ENCODE assay signal across 8 cellular contexts in genomic region chr1:26170472-26170821, GRCh38. TPM values are rescaled to one million over a fixed set of nuclear protein-coding genes. Genes with fewer than 3 reads are reported as not detected.
A peak's percentile ranks its signal among the peaks of the same experiment; 100 is the strongest.
DNase-seq lines count a peak whose midpoint lies in the region; ATAC-seq, FAIRE-seq and TF ChIP-seq lines count a peak whose summit lies in the region.

No MANE protein-coding gene starts in this region.

- peaks cover 4% of the 10 kb centered on the region; the same call in 1 of the 2 replicates for H3K79me1 ChIP-seq in H1 (ENCODE audit: low read depth, low read length)

- no peak overlapping the region for H4K91ac ChIP-seq in H1 (replicated peaks; ENCODE audit: insufficient read length, low read length)

- no peaks in the 10 kb centered on the region for H3K9me2 ChIP-seq in MM.1S (replicated peaks; ENCODE audit: insufficient read depth, low read length)

- no peak overlapping the region for H3K4ac ChIP-seq in H1 (replicated peaks; ENCODE audit: insufficient read length, low read depth, low read length)

- peak overlapping the region; percentile 94 for H2AFZ ChIP-seq in MM.1S (ENCODE audit: low read length)
- no peak overlapping the region for H2AFZ ChIP-seq in H1 (ENCODE audit: low read length)

- H3K9ac ChIP-seq in MM.1S (ENCODE audit: low read length), result peak overlapping the region; percentile 90
- peak overlapping the region; percentile 60 to 84 (median 74); a peak in 6 of 7 replicates for H3K9ac ChIP-seq in H1 (replicated peaks in 1 of 4; ENCODE audit: extremely low read depth in 1 of 4, low read depth in 3 of 4, low read length in 3 of 4)

- peak overlapping the region; percentile 75 for H3K4me3 ChIP-seq in BE2C (ENCODE audit: low read depth, low read length)
- peak overlapping the region; percentile 90 for H3K4me3 ChIP-seq in MM.1S (ENCODE audit: low read length)
- peak overlapping the region; percentile 71 to 79 (median 74) for H3K4me3 ChIP-seq in H1 (ENCODE audit: extremely low read depth in 1 of 4, insufficient read depth in 2 of 4, low read depth in 3 of 4, low read length in 4 of 4)

- no peak overlapping the region for H2AK5ac ChIP-seq in H1 (ENCODE audit: low read depth, low read length)

- no peaks in the 10 kb centered on the region for H4K20me1 ChIP-seq in MM.1S (ENCODE audit: insufficient read depth, low read length)
- peaks cover 0 to 4% of the 10 kb centered on the region in 2 experiments for H4K20me1 ChIP-seq in H1 (replicated peaks in 1 of 2; ENCODE audit: control insufficient read depth in 1 of 2, insufficient read depth in 2 of 2, low read length in 2 of 2)

- H3K27ac ChIP-seq in MM.1S (ENCODE audit: low read length) (no peak overlapping the region), H1 (ENCODE audit: low read depth, low read length) (0 out of 2 replicates have a peak overlapping the region, but pooled peaks have one; percentile 23)

- H3K79me2 ChIP-seq in MM.1S (ENCODE audit: low read length), result peaks cover 14% of the 10 kb centered on the region
- H3K79me2 ChIP-seq in H1 (ENCODE audit: control insufficient read depth in 1 of 2, insufficient read depth in 2 of 2, low read length in 2 of 2), result peaks cover 0 to 8% of the 10 kb centered on the region in 2 experiments; a peak in 2 of 4 replicates

- no peak overlapping the region for H3K23ac ChIP-seq in H1 (ENCODE audit: insufficient read length)

- H3K27me3 ChIP-seq in BE2C, result no peaks in the 10 kb centered on the region
- no peaks in the 10 kb centered on the region; the same call in 1 of the 2 replicates for H3K27me3 ChIP-seq in MM.1S (replicated peaks; ENCODE audit: insufficient read depth, low read length)
- H3K27me3 ChIP-seq in H1 (replicated peaks in 1 of 4; ENCODE audit: control insufficient read depth in 3 of 4, extremely low read depth in 1 of 4, insufficient read depth in 3 of 4, low read length in 3 of 4), result peaks cover 0 to 7% (median 2%) of the 10 kb centered on the region in 4 experiments; a peak in 4 of 7 replicates

- no peak overlapping the region for H2BK20ac ChIP-seq in H1 (ENCODE audit: low read length)

- 0 out of 2 replicates have a peak, but pooled peaks cover 3% of the 10 kb centered on the region for H3K36me3 ChIP-seq in BE2C
- no peaks in the 10 kb centered on the region for H3K36me3 ChIP-seq in MM.1S (replicated peaks; ENCODE audit: insufficient read depth, low read length)
- H3K36me3 ChIP-seq in H1 (ENCODE audit: control insufficient read depth in 2 of 4, insufficient read depth in 4 of 4, low read length in 3 of 4), result no peaks in the 10 kb centered on the region; a peak in 1 of 8 replicates

- WGBS in H1 (ENCODE audit: extremely low coverage in 1 of 2, insufficient coverage in 1 of 2, insufficient read length in 1 of 2, insufficient replicate concordance in 2 of 2, low coverage in 1 of 2, low lambda C conversion rate in 2 of 2, missing lambda C conversion rate in 1 of 2), 2 experiments, result 87% methylated on average over 9 of the region's 9 CpGs; no CpG with 5 or more reads in 1 of the 2 experiments

- no peak overlapping the region for H4K8ac ChIP-seq in H1 (ENCODE audit: extremely low read depth, insufficient read depth, low read length)

- no peaks in the 10 kb centered on the region; the same call in 1 of the 2 replicates for H3K4me1 ChIP-seq in BE2C
- peaks cover 6% of the 10 kb centered on the region; the same call in 1 of the 2 replicates for H3K4me1 ChIP-seq in MM.1S (ENCODE audit: low read length)
- H3K4me1 ChIP-seq in H1 (replicated peaks in 1 of 4; ENCODE audit: control insufficient read depth in 3 of 4, insufficient read depth in 4 of 4, low read length in 3 of 4), result peaks cover under 1 to 13% (median 9%) of the 10 kb centered on the region in 4 experiments

- no peaks in the 10 kb centered on the region for H3K9me3 ChIP-seq in BE2C
- no peaks in the 10 kb centered on the region for H3K9me3 ChIP-seq in MM.1S (replicated peaks; ENCODE audit: insufficient read depth, low read length)
- H3K9me3 ChIP-seq in H1 (ENCODE audit: insufficient read depth in 2 of 2, low read depth in 1 of 2, low read length in 1 of 2), result no peaks in the 10 kb centered on the region

- peaks cover 0 to 20% of the 10 kb centered on the region in 2 donors for H3K4me1 Mint-ChIP-seq in natural killer cell treated with Interleukin-12 subunit alpha and Interleukin-12 subunit beta and Interleukin-15 and Interleukin-18, amount 100 ng/mL, for 72 hours (ENCODE audit: low read depth in 2 of 2)

- H3K9me3 Mint-ChIP-seq in natural killer cell treated with Interleukin-12 subunit alpha and Interleukin-12 subunit beta and Interleukin-15 and Interleukin-18, amount 100 ng/mL, for 72 hours, result no peaks in the 10 kb centered on the region

- H3K14ac ChIP-seq in H1 (ENCODE audit: insufficient read length), result no peak overlapping the region

- peak overlapping the region; percentile 94 for H3K4me2 ChIP-seq in MM.1S (ENCODE audit: low read depth, low read length)
- H3K4me2 ChIP-seq in H1 (ENCODE audit: insufficient read depth in 1 of 2, low read depth in 2 of 2, low read length in 2 of 2), result peak overlapping the region; percentile 77 to 96

- H2BK12ac ChIP-seq in H1 (ENCODE audit: low read depth, low read length), result no peak overlapping the region

- CTCF ChIA-PET in H1 (lab: Charles Lee; ENCODE audit: partially characterized antibody), result interaction anchor here (0.7 to 16.2 kb wide), 17 partner anchors 11 to 246 kb away, joined by 3 to 159 read pairs (median 5); partner anchors contain the start of genes CATSPER4, CEP85, FAM110D and PDIK1L

- H3K27ac Mint-ChIP-seq in natural killer cell treated with Interleukin-12 subunit alpha and Interleukin-12 subunit beta and Interleukin-15 and Interleukin-18, amount 100 ng/mL, for 72 hours, result peak overlapping the region; percentile 55 to 77

- POLR2A ChIA-PET in H1 (lab: Charles Lee; ENCODE audit: partially characterized antibody), result interaction anchor here (1.1 to 2.9 kb wide), 6 partner anchors 10 to 64 kb away, joined by 3 to 6 read pairs (median 4); partner anchors contain the start of genes CATSPER4 and CEP85

- TF ChIP-seq CTCF in BE2C (IDR thresholded peaks at IDR 0.05; ENCODE audit: low read depth, low read length), result no peak
- no peak for TF ChIP-seq CTCF in MM.1S (IDR thresholded peaks at IDR 0.05; ENCODE audit: low read length)
- TF ChIP-seq CTCF in H1 (IDR thresholded peaks at IDR 0.05; ENCODE audit: control extremely low read depth in 1 of 3, insufficient read depth in 1 of 3, low read depth in 1 of 3, low read length in 3 of 3), result no peak

- H4K5ac ChIP-seq in H1 (ENCODE audit: insufficient read length, low read depth, low read length), result no peak overlapping the region

- H3K18ac ChIP-seq in H1 (ENCODE audit: extremely low read depth, low read length), result no peak overlapping the region

- H2BK120ac ChIP-seq in H1 (replicated peaks; ENCODE audit: low read depth, low read length), result no peak overlapping the region

- H3K27me3 Mint-ChIP-seq in natural killer cell treated with Interleukin-12 subunit alpha and Interleukin-12 subunit beta and Interleukin-15 and Interleukin-18, amount 100 ng/mL, for 72 hours, result peaks cover 0 to 6% of the 10 kb centered on the region in 2 donors

- peaks cover 6% of the 10 kb centered on the region for H3K23me2 ChIP-seq in H1 (ENCODE audit: low read depth, low read length)

- H3K56ac ChIP-seq in H1 (replicated peaks; ENCODE audit: insufficient read length, low read depth, low read length), result no peak overlapping the region

- no peak for TF ChIP-seq RAD21 in H1 (IDR thresholded peaks at IDR 0.05 in 1 of 2, conservative IDR thresholded peaks at IDR 0.05 in 1 of 2; ENCODE audit: low read depth in 2 of 2, low read length in 2 of 2)

- no peak for FAIRE-seq in H1 (lab: Jason Lieb, UNC)

- DNase-seq in BE2C (no peak), MM.1S (no peak), H1 (ENCODE audit: low read depth in 1 of 2, low spot score in 2 of 2) (no peak), NCI-H1694 treated with DMSO at 0.1 percent for 48 hours (lab: John Stamatoyannopoulos, UW) (no peak), NCI-H1105 treated with DMSO at 0.1 percent for 48 hours (lab: John Stamatoyannopoulos, UW) (no peak)
- no peak for DNase-seq in natural killer cell treated with Interleukin-12 subunit alpha and Interleukin-12 subunit beta and Interleukin-15 and Interleukin-18, amount 100 ng/mL, for 72 hours (ENCODE audit: low spot score)

- no peak for TF ChIP-seq POLR2A in H1 (IDR thresholded peaks at IDR 0.05; ENCODE audit: control extremely low read depth in 1 of 2, low read depth in 2 of 2, low read length in 2 of 2)

- no peaks in the 10 kb centered on the region for H3K36me3 Mint-ChIP-seq in natural killer cell treated with Interleukin-12 subunit alpha and Interleukin-12 subunit beta and Interleukin-15 and Interleukin-18, amount 100 ng/mL, for 72 hours

- no peak overlapping the region for H2BK15ac ChIP-seq in H1 (ENCODE audit: low read length)

- peak overlapping the region; percentile 90 for H3K4me3 Mint-ChIP-seq in natural killer cell treated with Interleukin-12 subunit alpha and Interleukin-12 subunit beta and Interleukin-15 and Interleukin-18, amount 100 ng/mL, for 72 hours

- TF ChIP-seq EP300 in H1 (IDR thresholded peaks at IDR 0.05; ENCODE audit: borderline replicate concordance in 1 of 2, low read depth in 2 of 2, low read length in 2 of 2), result no peak

- H2BK5ac ChIP-seq in H1 (ENCODE audit: low read depth, low read length), result no peak overlapping the region

- H3F3A ChIP-seq in MM.1S (ENCODE audit: insufficient read depth, low read length), result no peaks in the 10 kb centered on the region

- no peak for ATAC-seq in natural killer cell treated with Interleukin-12 subunit alpha and Interleukin-12 subunit beta and Interleukin-15 and Interleukin-18, amount 100 ng/mL, for 72 hours
- ATAC-seq in GM21381 (IDR thresholded peaks at IDR 0.05; ENCODE audit: unreplicated experiment) (no peak), GM18520 (IDR thresholded peaks at IDR 0.05; ENCODE audit: unreplicated experiment) (no peak)

RNA-seq across cellular contexts. Expression of gene ZNF593, which starts 0.7 kb away (rescaled TPM):
- polyA plus RNA-seq in BE2C (2012; ENCODE audit: insufficient read depth, insufficient read length, low read depth), result 226 TPM
- total RNA-seq in H1 (2021; fragmentation: NEBNext Ultra II Directional; extraction: Animal tissue kit (Norgen Biotek cat#: 25700)), result 38.2 and 40.2 TPM in 2 replicates
- polyA plus RNA-seq in H1 (2011; rRNA removed), result 68.0 and 112 TPM in 2 replicates
- polyA plus RNA-seq in H1 (2011; cell fraction: cytosol; rRNA removed), result 65.2 TPM
- polyA plus RNA-seq in H1 (2011; cell fraction: nucleus; rRNA removed), result 68.8 TPM
- 30.0 to 45.2 TPM (median 40.4 TPM) in 4 replicates for polyA plus RNA-seq in H1 (2012, experiment 1 of 2)
- 44.4 TPM for polyA plus RNA-seq in H1 (2012, experiment 2 of 2)
- polyA plus RNA-seq in H1 (2013, experiment 1 of 2), result 43.1 TPM
- polyA plus RNA-seq in H1 (2013, experiment 2 of 2), result 43.4 TPM
- 3.6 and 9.2 TPM in 2 replicates for polyA minus RNA-seq in H1 (2011; rRNA and poly(A)+ RNA removed)
- 21.4 TPM for polyA minus RNA-seq in H1 (2011; cell fraction: cytosol; rRNA and poly(A)+ RNA removed)
- polyA minus RNA-seq in H1 (2011; cell fraction: nucleus; rRNA and poly(A)+ RNA removed), result 19.9 TPM
- total RNA-seq in natural killer cell treated with Interleukin-12 subunit alpha and Interleukin-12 subunit beta and Interleukin-15 and Interleukin-18, amount 100 ng/mL, for 72 hours, result 10 to 100 TPM; 36.6 to 73.8 TPM

RNA-seq across cellular contexts. Expression of gene ZNF593OS, which starts 1.2 kb away (rescaled TPM):
- 4.0 TPM for polyA plus RNA-seq in BE2C (2012; ENCODE audit: insufficient read depth, insufficient read length, low read depth)
- total RNA-seq in H1 (2021; fragmentation: NEBNext Ultra II Directional; extraction: Animal tissue kit (Norgen Biotek cat#: 25700)), result not detected in 2 replicates
- not detected in 2 replicates for polyA plus RNA-seq in H1 (2011; rRNA removed)
- polyA plus RNA-seq in H1 (2011; cell fraction: cytosol; rRNA removed), result not detected
- not detected for polyA plus RNA-seq in H1 (2011; cell fraction: nucleus; rRNA removed)
- 1.1 to 1.8 TPM (median 1.5 TPM) in 4 replicates for polyA plus RNA-seq in H1 (2012, experiment 1 of 2)
- 1.3 TPM for polyA plus RNA-seq in H1 (2012, experiment 2 of 2)
- 0.06 TPM for polyA plus RNA-seq in H1 (2013, experiment 1 of 2)
- not detected for polyA plus RNA-seq in H1 (2013, experiment 2 of 2)
- not detected in 2 replicates for polyA minus RNA-seq in H1 (2011; rRNA and poly(A)+ RNA removed)
- polyA minus RNA-seq in H1 (2011; cell fraction: cytosol; rRNA and poly(A)+ RNA removed), result not detected
- not detected for polyA minus RNA-seq in H1 (2011; cell fraction: nucleus; rRNA and poly(A)+ RNA removed)
- total RNA-seq in natural killer cell treated with Interleukin-12 subunit alpha and Interleukin-12 subunit beta and Interleukin-15 and Interleukin-18, amount 100 ng/mL, for 72 hours, result not detected

RNA-seq across cellular contexts. Expression of gene C1orf232, which starts 1.7 kb away (rescaled TPM):
- polyA plus RNA-seq in BE2C (2012; ENCODE audit: insufficient read depth, insufficient read length, low read depth), result not detected
- total RNA-seq in H1 (2021; fragmentation: NEBNext Ultra II Directional; extraction: Animal tissue kit (Norgen Biotek cat#: 25700)), result not detected in 2 replicates
- polyA plus RNA-seq in H1 (2011; rRNA removed), result not detected in 2 replicates
- not detected for polyA plus RNA-seq in H1 (2011; cell fraction: cytosol; rRNA removed)
- not detected for polyA plus RNA-seq in H1 (2011; cell fraction: nucleus; rRNA removed)
- polyA plus RNA-seq in H1 (2012, experiment 1 of 2), result not detected in 4 replicates
- polyA plus RNA-seq in H1 (2012, experiment 2 of 2), result not detected
- not detected for polyA plus RNA-seq in H1 (2013, experiment 1 of 2)
- not detected for polyA plus RNA-seq in H1 (2013, experiment 2 of 2)
- polyA minus RNA-seq in H1 (2011; rRNA and poly(A)+ RNA removed), result not detected in 2 replicates
- not detected for polyA minus RNA-seq in H1 (2011; cell fraction: cytosol; rRNA and poly(A)+ RNA removed)
- not detected for polyA minus RNA-seq in H1 (2011; cell fraction: nucleus; rRNA and poly(A)+ RNA removed)
- not detected for total RNA-seq in natural killer cell treated with Interleukin-12 subunit alpha and Interleukin-12 subunit beta and Interleukin-15 and Interleukin-18, amount 100 ng/mL, for 72 hours

RNA-seq across cellular contexts. Expression of gene CNKSR1, which starts 6.8 kb away (rescaled TPM):
- polyA plus RNA-seq in BE2C (2012; ENCODE audit: insufficient read depth, insufficient read length, low read depth), result 0.36 TPM
- 13.0 and 14.5 TPM in 2 replicates for total RNA-seq in H1 (2021; fragmentation: NEBNext Ultra II Directional; extraction: Animal tissue kit (Norgen Biotek cat#: 25700))
- 13.9 and 20.9 TPM in 2 replicates for polyA plus RNA-seq in H1 (2011; rRNA removed)
- 13.7 TPM for polyA plus RNA-seq in H1 (2011; cell fraction: cytosol; rRNA removed)
- 51.9 TPM for polyA plus RNA-seq in H1 (2011; cell fraction: nucleus; rRNA removed)
- polyA plus RNA-seq in H1 (2012, experiment 1 of 2), result 15.3 to 22.8 TPM (median 18.2 TPM) in 4 replicates
- 19.1 TPM for polyA plus RNA-seq in H1 (2012, experiment 2 of 2)
- polyA plus RNA-seq in H1 (2013, experiment 1 of 2), result 8.6 TPM
- 6.8 TPM for polyA plus RNA-seq in H1 (2013, experiment 2 of 2)
- 10.4 and 12.2 TPM in 2 replicates for polyA minus RNA-seq in H1 (2011; rRNA and poly(A)+ RNA removed)
- polyA minus RNA-seq in H1 (2011; cell fraction: cytosol; rRNA and poly(A)+ RNA removed), result 9.7 TPM
- 19.8 TPM for polyA minus RNA-seq in H1 (2011; cell fraction: nucleus; rRNA and poly(A)+ RNA removed)
- total RNA-seq in natural killer cell treated with Interleukin-12 subunit alpha and Interleukin-12 subunit beta and Interleukin-15 and Interleukin-18, amount 100 ng/mL, for 72 hours, result 1 to 10 TPM in 1 of 2 donors, not detected in 1; 2.5 TPM

RNA-seq across cellular contexts. Expression of gene FAM110D, which starts 11.6 kb away (rescaled TPM):
- polyA plus RNA-seq in BE2C (2012; ENCODE audit: insufficient read depth, insufficient read length, low read depth), result 1.7 TPM
- total RNA-seq in H1 (2021; fragmentation: NEBNext Ultra II Directional; extraction: Animal tissue kit (Norgen Biotek cat#: 25700)), result 0.46 and 0.48 TPM in 2 replicates
- 0.20 and 0.21 TPM in 2 replicates for polyA plus RNA-seq in H1 (2011; rRNA removed)
- 0.28 TPM for polyA plus RNA-seq in H1 (2011; cell fraction: cytosol; rRNA removed)
- 0.14 TPM for polyA plus RNA-seq in H1 (2011; cell fraction: nucleus; rRNA removed)
- 0.23 to 0.47 TPM (median 0.36 TPM) in 4 replicates for polyA plus RNA-seq in H1 (2012, experiment 1 of 2)
- 0.31 TPM for polyA plus RNA-seq in H1 (2012, experiment 2 of 2)
- 0.34 TPM for polyA plus RNA-seq in H1 (2013, experiment 1 of 2)
- 0.35 TPM for polyA plus RNA-seq in H1 (2013, experiment 2 of 2)
- polyA minus RNA-seq in H1 (2011; rRNA and poly(A)+ RNA removed), result 0.13 TPM in 1 of 2 replicates, not detected in the other
- polyA minus RNA-seq in H1 (2011; cell fraction: cytosol; rRNA and poly(A)+ RNA removed), result not detected
- 0.20 TPM for polyA minus RNA-seq in H1 (2011; cell fraction: nucleus; rRNA and poly(A)+ RNA removed)
- not detected for total RNA-seq in natural killer cell treated with Interleukin-12 subunit alpha and Interleukin-12 subunit beta and Interleukin-15 and Interleukin-18, amount 100 ng/mL, for 72 hours
